ENCODE assay signal across 16 cellular contexts in genomic region chr2:22807876-22808275, GRCh38.
DNase-seq lines count a peak whose midpoint lies in the region; ATAC-seq and TF ChIP-seq lines count a peak whose summit lies in the region.
"Had no signal": no experiment of that assay in that cellular context is flagged by ENCODE, and none has a peak within 500 bp of the region (broad histone marks: within the 10 kb centered on the region; RNA-seq: fewer than 3 reads in every experiment).

No MANE protein-coding gene starts in this region.

- no peaks in the 10 kb centered on the region for H3K9me2 ChIP-seq in SK-N-SH

- H3F3A ChIP-seq in SK-N-SH (replicated peaks; ENCODE audit: insufficient read depth) = no peaks in the 10 kb centered on the region

- H3K27me3 ChIP-seq in SJCRH30 (no peaks in the 10 kb centered on the region), foreskin keratinocyte (no peaks in the 10 kb centered on the region), SK-N-SH (ENCODE audit: insufficient read depth) (no peaks in the 10 kb centered on the region)

- H3K4me1 ChIP-seq in SJCRH30 (peaks cover 8% of the 10 kb centered on the region), foreskin keratinocyte (no peaks in the 10 kb centered on the region), SK-N-SH (ENCODE audit: control insufficient read depth in 1 of 2, insufficient read depth in 2 of 2, low read depth in 1 of 2, low read length in 1 of 2) (no peaks in the 10 kb centered on the region)
- H3K4me1 ChIP-seq: Caco-2 had no signal

- TF ChIP-seq EP300 in SK-N-SH (IDR thresholded peaks at IDR 0.05; ENCODE audit: borderline replicate concordance in 1 of 2, low read depth in 1 of 2, low read length in 1 of 2) = no peak

- CTCF ChIA-PET in SK-N-SH (lab: Yijun Ruan, JAX) = interaction anchor here (1.0 to 1.6 kb wide), 4 partner anchors 18 to 392 kb away, joined by 3 to 5 read pairs (median 3); no protein-coding TSS in a partner anchor

- H3K4me2 ChIP-seq in SK-N-SH = no peak overlapping the region

- no peaks in the 10 kb centered on the region for H3K79me2 ChIP-seq in SK-N-SH (ENCODE audit: insufficient read depth)

- H3K4me3 ChIP-seq in SJCRH30 (no peak overlapping the region), SK-N-SH (ENCODE audit: low read depth in 2 of 2, low read length in 1 of 2) (no peak overlapping the region)

- H2AFZ ChIP-seq in SK-N-SH (ENCODE audit: low read depth) = no peak overlapping the region

- H3K9me3 ChIP-seq in SJCRH30 (replicated peaks) (0 out of 2 replicates have a peak, but pooled peaks cover 6% of the 10 kb centered on the region), SK-N-SH (no peaks in the 10 kb centered on the region; the same call in 1 of the 2 replicates)
- H3K9me3 ChIP-seq: Caco-2 had no signal

- DNase-seq in NCI-H748 (lab: John Stamatoyannopoulos, UW; ENCODE audit: unreplicated experiment) (peak; percentile 11), NCI-H748 treated with DMSO at 0.1 percent for 48 hours (lab: John Stamatoyannopoulos, UW) (no peak), SJCRH30 (no peak), foreskin keratinocyte (no peak), SK-N-SH (no peak), NCI-H510A treated with DMSO at 0.1 percent for 48 hours (lab: John Stamatoyannopoulos, UW) (no peak)
- DNase-seq: AML-193; Caco-2; CD4-positive, alpha-beta T cell; DMS79 treated with DMSO at 0.1 percent for 48 hours; GF-D8; GOT3; H7; HFFc6 had no signal

- POLR2A ChIA-PET in SK-N-SH (lab: Yijun Ruan, JAX) = no interaction called here

- H4K20me1 ChIP-seq in SK-N-SH (ENCODE audit: insufficient read depth) = no peaks in the 10 kb centered on the region

- TF ChIP-seq CTCF in foreskin keratinocyte (conservative IDR thresholded peaks at IDR 0.05) (no peak), SK-N-SH (IDR thresholded peaks at IDR 0.05) (no peak)

- peak; percentile 70 for ATAC-seq in foreskin keratinocyte
- ATAC-seq: HCT116 had no signal

- TF ChIP-seq RAD21 in SK-N-SH (IDR thresholded peaks at IDR 0.05; ENCODE audit: low read length) = no peak

- H3K27ac ChIP-seq in SJCRH30 (0 out of 2 replicates have a peak overlapping the region, but pooled peaks have one; percentile 0), foreskin keratinocyte (no peak overlapping the region), SK-N-SH (ENCODE audit: low read depth in 2 of 2, low read length in 1 of 2) (no peak overlapping the region)
- H3K27ac ChIP-seq: C4-2B had no signal

- no peak overlapping the region for H3K9ac ChIP-seq in SK-N-SH

- H3K36me3 ChIP-seq in SJCRH30 (no peaks in the 10 kb centered on the region), SK-N-SH (replicated peaks in 1 of 2; ENCODE audit: control insufficient read depth in 1 of 2, insufficient read depth in 2 of 2, low read length in 1 of 2) (no peaks in the 10 kb centered on the region)

TF ChIP-seq in SK-N-SH, 30 proteins besides CTCF, POLR2A, EP300 and RAD21:
- TF ChIP-seq TAF1 (IDR thresholded peaks at IDR 0.05; ENCODE audit: borderline replicate concordance, low read depth, low read length) (no peak), GATA2 (CRISPR knock-in tag; IDR thresholded peaks at IDR 0.05) (no peak), RCOR1 (IDR thresholded peaks at IDR 0.05; ENCODE audit: low read length) (no peak), JUND (IDR thresholded peaks at IDR 0.05) (no peak), TCF12 (IDR thresholded peaks at IDR 0.05) (no peak)
